ENCODE assay signal across 16 cellular contexts in genomic region chr1:111218947-111219346, GRCh38. TPM values are rescaled to one million over a fixed set of nuclear protein-coding genes. Genes with fewer than 3 reads are reported as not detected.
DNase-seq lines count a peak whose midpoint lies in the region; ATAC-seq and TF ChIP-seq lines count a peak whose summit lies in the region.
"Had no signal": no experiment of that assay in that cellular context is flagged by ENCODE, and none has a peak within 500 bp of the region (broad histone marks: within the 10 kb centered on the region; RNA-seq: fewer than 3 reads in every experiment).

No MANE protein-coding gene starts in this region.

- peak overlapping the region; percentile 77 to 83 for H3K4me3 Mint-ChIP-seq in effector memory CD8-positive, alpha-beta T cell

- H3K27ac ChIP-seq in cardiac muscle cell (peak overlapping the region; percentile 72), heart left ventricle (peak overlapping the region in 1 of 12 donors; percentile 76), Peyer's patch (peak overlapping the region in 3 of 4 donors; percentile 43 to 81 (median 72))

- H3K27ac Mint-ChIP-seq in effector memory CD8-positive, alpha-beta T cell, result peak overlapping the region; percentile 95 to 99

- no peak for TF ChIP-seq CTCF in cardiac muscle cell (IDR thresholded peaks at IDR 0.05; ENCODE audit: low read depth, low read length)
- TF ChIP-seq CTCF in heart left ventricle (IDR thresholded peaks at IDR 0.05), result no peak
- TF ChIP-seq CTCF in Peyer's patch (IDR thresholded peaks at IDR 0.05), result no peak

- H3K27me3 Mint-ChIP-seq in effector memory CD8-positive, alpha-beta T cell, result peaks cover 0 to 6% of the 10 kb centered on the region in 2 donors

- H3K4me1 ChIP-seq in cardiac muscle cell (ENCODE audit: low read depth) (peaks cover 20% of the 10 kb centered on the region), heart left ventricle (peaks cover 0 to 89% (median 0%) of the 10 kb centered on the region in 12 donors), Peyer's patch (peaks cover 0 to 80% (median 22%) of the 10 kb centered on the region in 4 donors)

- H3K36me3 ChIP-seq in cardiac muscle cell (no peaks in the 10 kb centered on the region), heart left ventricle (no peaks in the 10 kb centered on the region), Peyer's patch (no peaks in the 10 kb centered on the region)

- H3K9me3 ChIP-seq in cardiac muscle cell (ENCODE audit: low read depth) (no peaks in the 10 kb centered on the region), heart left ventricle (no peaks in the 10 kb centered on the region), Peyer's patch (no peaks in the 10 kb centered on the region)

- DNase-seq in cardiac muscle cell (ENCODE audit: low read depth in 1 of 2, low spot score in 1 of 2) (no peak), heart left ventricle (no peak), Peyer's patch (no peak), amygdala (lab: John Stamatoyannopoulos, UW) (no peak), erythroblast (lab: John Stamatoyannopoulos, UW) (no peak), Right ventricle myocardium superior (no peak)
- no peak for DNase-seq in effector memory CD8-positive, alpha-beta T cell
- DNase-seq: activated CD4-positive, CD25-positive, alpha-beta regulatory T cell treated with anti-CD3 and anti-CD28 coated beads, Interleukin-2, amount 50 U/mL, for 72 hours; activated gamma-delta T cell; DMS153; KG1; NCI-H345; PC-3 had no signal

- no peaks in the 10 kb centered on the region for H3K27me3 ChIP-seq in cardiac muscle cell
- H3K27me3 ChIP-seq in heart left ventricle, result no peaks in the 10 kb centered on the region
- no peaks in the 10 kb centered on the region for H3K27me3 ChIP-seq in Peyer's patch

- H3K36me3 Mint-ChIP-seq in effector memory CD8-positive, alpha-beta T cell (ENCODE audit: insufficient read depth), result peaks cover 32% of the 10 kb centered on the region

- intact Hi-C loops in heart left ventricle (cut with DNase I) (no loop called here), Right ventricle myocardium superior (cut with DNase I) (no loop called here)

- TF ChIP-seq POLR2A in heart left ventricle (IDR thresholded peaks at IDR 0.05), result no peak
- no peak for TF ChIP-seq POLR2A in Peyer's patch (IDR thresholded peaks at IDR 0.05)
- no peak for TF ChIP-seq POLR2A in erythroblast (IDR thresholded peaks at IDR 0.05; ENCODE audit: low read length)

- H3K9me3 Mint-ChIP-seq in effector memory CD8-positive, alpha-beta T cell, result peaks cover 2 to 9% of the 10 kb centered on the region in 2 donors

- 95 to 99% (median 97%) methylated on average over 5 of the region's 5 CpGs for WGBS in heart left ventricle, 4 donors

- ATAC-seq in heart left ventricle, result no peak
- no peak for ATAC-seq in effector memory CD8-positive, alpha-beta T cell (replicated peaks)
- no peak for ATAC-seq in Right ventricle myocardium superior (ENCODE audit: poor library complexity)
- no peak for ATAC-seq in HG02840 (IDR thresholded peaks at IDR 0.05; ENCODE audit: low FRiP score, unreplicated experiment)
- ATAC-seq: PC-3 had no signal

- H3K4me3 ChIP-seq in cardiac muscle cell (no peak overlapping the region), heart left ventricle (no peak overlapping the region), Peyer's patch (no peak overlapping the region)
- H3K4me3 ChIP-seq: skin epidermis had no signal

- H3K4me1 Mint-ChIP-seq in effector memory CD8-positive, alpha-beta T cell (ENCODE audit: low read depth in 2 of 2), result peaks cover 88 to 92% of the 10 kb centered on the region in 2 donors

RNA-seq across cellular contexts. Expression of gene CHI3L2, which starts 8.6 kb away (rescaled TPM):
- total RNA-seq in cardiac muscle cell, result not detected in 2 replicates
- polyA plus RNA-seq in cardiac muscle cell, result 0.21 and 0.50 TPM in 2 replicates
- total RNA-seq in heart left ventricle, result 10 to 100 TPM in 1 of 9 donors, 1 to 10 TPM in 7, not detected in 1; 1.0 to 23.0 (median 2.1) TPM
- polyA plus RNA-seq in heart left ventricle, result 1 to 10 TPM; 1.8 to 5.0 TPM
- 10 to 100 TPM in 1 of 4 donors, 1 to 10 TPM in 1, under 1 TPM in 1, not detected in 1; 0.67 to 14.0 (median 3.3) TPM for total RNA-seq in Peyer's patch
- 3.7 TPM for total RNA-seq in Right ventricle myocardium superior
- total RNA-seq: endothelial cell of umbilical vein had no signal
- polyA plus RNA-seq: endothelial cell of umbilical vein had no signal

RNA-seq across cellular contexts. Expression of gene DENND2D, which starts 18.5 kb away (rescaled TPM):
- total RNA-seq in cardiac muscle cell (0.25 and 1.1 TPM in 2 replicates), heart left ventricle (10 to 100 TPM in 1 of 9 donors, 1 to 10 TPM in 7, under 1 TPM in 1; 0.96 to 23.9 (median 2.3) TPM), Peyer's patch (100 to 1,000 TPM in 1 of 4 donors, 10 to 100 TPM in 3; 71.3 to 220 (median 86.5) TPM), Right ventricle myocardium superior (3.0 TPM)
- polyA plus RNA-seq in cardiac muscle cell (0.37 and 2.3 TPM in 2 replicates), heart left ventricle (1 to 10 TPM in 1 of 2 donors, under 1 TPM in 1; 0.99 to 1.2 TPM)
